ENCODE assay signal across 8 cellular contexts in genomic region chr11:995752-996420, GRCh38.
A peak's percentile ranks its signal among the peaks of the same experiment; 100 is the strongest.
DNase-seq lines count a peak whose midpoint lies in the region; ATAC-seq lines count a peak whose summit lies in the region.

No MANE protein-coding gene starts in this region.

- no peaks in the 10 kb centered on the region for H3K9me3 Mint-ChIP-seq in activated naive CD8-positive, alpha-beta T cell treated with anti-CD3 and anti-CD28 coated beads, Interleukin-2, amount 50 U/mL, for 24 hours

- H3K4me1 Mint-ChIP-seq in activated naive CD8-positive, alpha-beta T cell treated with anti-CD3 and anti-CD28 coated beads, Interleukin-2, amount 50 U/mL, for 24 hours = peaks cover 11% of the 10 kb centered on the region

- peak; percentile 4 for DNase-seq in NCI-H1436 (lab: John Stamatoyannopoulos, UW)
- no peak for DNase-seq in NCI-H1436 treated with DMSO at 0.1 percent for 48 hours (lab: John Stamatoyannopoulos, UW)
- DNase-seq in activated naive CD8-positive, alpha-beta T cell treated with anti-CD3 and anti-CD28 coated beads, Interleukin-2, amount 50 U/mL, for 24 hours = no peak
- peak; percentile 42 for DNase-seq in putamen (ENCODE audit: low spot score)
- DNase-seq in DMS79 treated with DMSO at 0.1 percent for 48 hours (lab: John Stamatoyannopoulos, UW) = no peak
- no peak for DNase-seq in KG1 (lab: John Stamatoyannopoulos, UW)

- no peaks in the 10 kb centered on the region for H3K27me3 Mint-ChIP-seq in activated naive CD8-positive, alpha-beta T cell treated with anti-CD3 and anti-CD28 coated beads, Interleukin-2, amount 50 U/mL, for 24 hours

- ATAC-seq in HG02973 (IDR thresholded peaks at IDR 0.05; ENCODE audit: unreplicated experiment) = peak; percentile 67
- no peak for ATAC-seq in activated naive CD8-positive, alpha-beta T cell treated with anti-CD3 and anti-CD28 coated beads, Interleukin-2, amount 50 U/mL, for 24 hours
- ATAC-seq in GM19467 (IDR thresholded peaks at IDR 0.05; ENCODE audit: unreplicated experiment) = no peak

- no peak overlapping the region for H3K4me3 Mint-ChIP-seq in activated naive CD8-positive, alpha-beta T cell treated with anti-CD3 and anti-CD28 coated beads, Interleukin-2, amount 50 U/mL, for 24 hours

- H3K27ac Mint-ChIP-seq in activated naive CD8-positive, alpha-beta T cell treated with anti-CD3 and anti-CD28 coated beads, Interleukin-2, amount 50 U/mL, for 24 hours = peak overlapping the region; percentile 59

- H3K36me3 Mint-ChIP-seq in activated naive CD8-positive, alpha-beta T cell treated with anti-CD3 and anti-CD28 coated beads, Interleukin-2, amount 50 U/mL, for 24 hours (ENCODE audit: low read depth) = peaks cover 20% of the 10 kb centered on the region

Comparison
In these comparisons a context has a peak if more than half of its experiments do, and no peak if none do; other contexts are left out.
1. DNase-seq: peak in NCI-H1436 (single experiment) and putamen (single experiment); none in NCI-H1436 treated with DMSO at 0.1 percent for 48 hours (single experiment), activated naive CD8-positive, alpha-beta T cell treated with anti-CD3 and anti-CD28 coated beads, Interleukin-2, amount 50 U/mL, for 24 hours (single experiment), DMS79 treated with DMSO at 0.1 percent for 48 hours (single experiment) and KG1 (single experiment).